Comparison of ENCODE assay signal across 14 cellular contexts in genomic region chr15:38642689-38643270, GRCh38.
DNase-seq lines count a peak whose midpoint lies in the region; ATAC-seq and TF ChIP-seq lines count a peak whose summit lies in the region.
"Had no signal": no experiment of that assay in that cellular context is flagged by ENCODE, and none has a peak within 500 bp of the region (broad histone marks: within the 10 kb centered on the region; RNA-seq: fewer than 3 reads in every experiment).

No MANE protein-coding gene starts in this region.

- H3K4me1 ChIP-seq in prostate gland (replicated peaks), result no peaks in the 10 kb centered on the region
- H3K4me1 ChIP-seq: adrenal gland, upper lobe of left lung had no signal

- H3K27ac ChIP-seq in prostate gland, result no peak overlapping the region
- H3K27ac ChIP-seq: adrenal gland, upper lobe of left lung had no signal

- H3K36me3 Mint-ChIP-seq in activated CD4-positive, alpha-beta T cell treated with anti-CD3 and anti-CD28 coated beads, Interleukin-2, amount 10 ng/mL, durations not matched to agents 24 days and 14 days (ENCODE audit: low read depth), result no peaks in the 10 kb centered on the region
- H3K36me3 Mint-ChIP-seq: stimulated activated effector memory CD8-positive, alpha-beta T cell treated with anti-CD3 and anti-CD28 coated beads, Interleukin-12 subunit alpha, Interleukin-12 subunit beta, amount 100 ng/mL, for 72 hours had no signal

- peaks cover 52% of the 10 kb centered on the region for H3K4me1 Mint-ChIP-seq in activated CD4-positive, alpha-beta T cell treated with anti-CD3 and anti-CD28 coated beads, Interleukin-2, amount 10 ng/mL, durations not matched to agents 24 days and 14 days

- TF ChIP-seq POLR2A in prostate gland (IDR thresholded peaks at IDR 0.05), result no peak

- H3K9me3 ChIP-seq in prostate gland, result no peaks in the 10 kb centered on the region
- H3K9me3 ChIP-seq: adrenal gland had no signal

- 67% methylated on average over 3 of the region's 3 CpGs for whole genome bisulfite sequencing in prostate gland

- intact Hi-C loops in prostate gland (cut with DNase I), result no loop called here
- intact Hi-C loops in activated CD4-positive, alpha-beta T cell treated with anti-CD3 and anti-CD28 coated beads, Interleukin-2, amount 10 ng/mL, durations not matched to agents 24 days and 14 days (cut with micrococcal nuclease), result no loop called here

- no peak overlapping the region for H3K27ac Mint-ChIP-seq in activated CD4-positive, alpha-beta T cell treated with anti-CD3 and anti-CD28 coated beads, Interleukin-2, amount 10 ng/mL, durations not matched to agents 24 days and 14 days
- H3K27ac Mint-ChIP-seq: stimulated activated effector memory CD8-positive, alpha-beta T cell treated with anti-CD3 and anti-CD28 coated beads, Interleukin-12 subunit alpha, Interleukin-12 subunit beta, amount 100 ng/mL, for 72 hours had no signal

- H3K9me3 Mint-ChIP-seq in activated CD4-positive, alpha-beta T cell treated with anti-CD3 and anti-CD28 coated beads, Interleukin-2, amount 10 ng/mL, durations not matched to agents 24 days and 14 days, result peaks cover 19% of the 10 kb centered on the region
- H3K9me3 Mint-ChIP-seq: stimulated activated effector memory CD8-positive, alpha-beta T cell treated with anti-CD3 and anti-CD28 coated beads, Interleukin-12 subunit alpha, Interleukin-12 subunit beta, amount 100 ng/mL, for 72 hours had no signal

- H3K27me3 ChIP-seq in prostate gland (replicated peaks; ENCODE audit: insufficient read depth), result no peaks in the 10 kb centered on the region
- peaks cover 3% of the 10 kb centered on the region for H3K27me3 ChIP-seq in H7 (ENCODE audit: control insufficient read depth, insufficient read depth, low read length)
- H3K27me3 ChIP-seq: adrenal gland, upper lobe of left lung had no signal

- DNase-seq in GM12865 (ENCODE audit: low read depth), result peak; percentile 28
- peak; percentile 61 for DNase-seq in kidney tubule cell (ENCODE audit: low spot score)
- no peak for DNase-seq in activated CD4-positive, alpha-beta T cell treated with anti-CD3 and anti-CD28 coated beads, Interleukin-2, amount 50 U/mL, for 48 hours
- no peak for DNase-seq in prostate gland (ENCODE audit: low spot score)
- no peak for DNase-seq in H7
- DNase-seq in activated CD4-positive, alpha-beta T cell treated with anti-CD3 and anti-CD28 coated beads, Interleukin-2, amount 10 ng/mL, durations not matched to agents 24 days and 14 days, result no peak
- DNase-seq: adrenal gland; central memory CD4-positive, alpha-beta T cell; mesenchymal stem cell; NCI-H446; upper lobe of left lung had no signal

- no peak overlapping the region for H3K4me3 ChIP-seq in GM12865 (ENCODE audit: low read depth, low read length)
- no peak overlapping the region for H3K4me3 ChIP-seq in prostate gland
- H3K4me3 ChIP-seq in H7 (ENCODE audit: insufficient read depth, low read depth, low read length), result no peak overlapping the region
- H3K4me3 ChIP-seq: adrenal gland, upper lobe of left lung had no signal

- H3K36me3 ChIP-seq in prostate gland (no peaks in the 10 kb centered on the region), H7 (replicated peaks; ENCODE audit: control insufficient read depth, insufficient read depth, low read length) (no peaks in the 10 kb centered on the region)
- H3K36me3 ChIP-seq: adrenal gland, upper lobe of left lung had no signal

- H3K4me3 Mint-ChIP-seq in activated CD4-positive, alpha-beta T cell treated with anti-CD3 and anti-CD28 coated beads, Interleukin-2, amount 10 ng/mL, durations not matched to agents 24 days and 14 days, result no peak overlapping the region
- H3K4me3 Mint-ChIP-seq: stimulated activated effector memory CD8-positive, alpha-beta T cell treated with anti-CD3 and anti-CD28 coated beads, Interleukin-12 subunit alpha, Interleukin-12 subunit beta, amount 100 ng/mL, for 72 hours had no signal

- no peaks in the 10 kb centered on the region for H3K27me3 Mint-ChIP-seq in activated CD4-positive, alpha-beta T cell treated with anti-CD3 and anti-CD28 coated beads, Interleukin-2, amount 10 ng/mL, durations not matched to agents 24 days and 14 days

- no peak for TF ChIP-seq CTCF in GM12865 (IDR thresholded peaks at IDR 0.05; ENCODE audit: insufficient read depth, low read depth, low read length, missing control alignments)
- no peak for TF ChIP-seq CTCF in prostate gland (IDR thresholded peaks at IDR 0.05)

- peak; percentile 82 for ATAC-seq in GM19395 (IDR thresholded peaks at IDR 0.05; ENCODE audit: unreplicated experiment)
- peak; percentile 47 for ATAC-seq in HG03108 (IDR thresholded peaks at IDR 0.05; ENCODE audit: unreplicated experiment)
- ATAC-seq: stimulated activated effector memory CD8-positive, alpha-beta T cell treated with anti-CD3 and anti-CD28 coated beads, Interleukin-12 subunit alpha, Interleukin-12 subunit beta, amount 100 ng/mL, for 72 hours had no signal

Comparison
In these comparisons a context has a peak if more than half of its experiments do, and no peak if none do; other contexts are left out.
1. DNase-seq: peak in GM12865 (single experiment) and kidney tubule cell (single experiment); none in activated CD4-positive, alpha-beta T cell treated with anti-CD3 and anti-CD28 coated beads, Interleukin-2, amount 50 U/mL, for 48 hours (0 of 2), prostate gland (single experiment), H7 (single experiment) and activated CD4-positive, alpha-beta T cell treated with anti-CD3 and anti-CD28 coated beads, Interleukin-2, amount 10 ng/mL, durations not matched to agents 24 days and 14 days (single experiment).